Comparison of ENCODE assay signal across 10 cellular contexts in genomic region chr2:189393440-189394111, GRCh38. TPM values are rescaled to one million over a fixed set of nuclear protein-coding genes. Genes with fewer than 3 reads are reported as not detected.
DNase-seq lines count a peak whose midpoint lies in the region; ATAC-seq and TF ChIP-seq lines count a peak whose summit lies in the region.
"Had no signal": no experiment of that assay in that cellular context is flagged by ENCODE, and none has a peak within 500 bp of the region (broad histone marks: within the 10 kb centered on the region; RNA-seq: fewer than 3 reads in every experiment).

No MANE protein-coding gene starts in this region.

- BruUV-seq in Panc1 (replicated peaks; lab: Mats Ljungman, UMichigan) = no TSS peak

- peaks cover 11% of the 10 kb centered on the region for H3K36me3 Mint-ChIP-seq in osteocyte (ENCODE audit: unreplicated experiment)
- H3K36me3 Mint-ChIP-seq: activated naive CD4-positive, alpha-beta T cell treated with anti-CD3 and anti-CD28 coated beads, Interleukin-2, amount 50 U/mL, for 24 hours had no signal

- no peak for TF ChIP-seq EP300 in esophagus muscularis mucosa (IDR thresholded peaks at IDR 0.05)

- in situ Hi-C loops in Panc1 (cut with HindIII; ENCODE audit: low pct_unique_long_range_greater_than_20kb, low sequenced_read_pairs) = no loop called here
- in situ Hi-C loops in G401 (cut with HindIII; ENCODE audit: low sequenced_read_pairs) = no loop called here

- peak; percentile 83 for ATAC-seq in Panc1

- H3K4me3 Mint-ChIP-seq in osteocyte (ENCODE audit: unreplicated experiment) = no peak overlapping the region
- H3K4me3 Mint-ChIP-seq: activated naive CD4-positive, alpha-beta T cell treated with anti-CD3 and anti-CD28 coated beads, Interleukin-2, amount 50 U/mL, for 24 hours had no signal

- H3K9me3 ChIP-seq in Panc1 (ENCODE audit: control insufficient read depth, insufficient read depth, low read depth, low read length) = no peaks in the 10 kb centered on the region
- H3K9me3 ChIP-seq in esophagus muscularis mucosa = peaks cover 0 to 3% (median 0%) of the 10 kb centered on the region in 4 donors

- H3K4me1 ChIP-seq in Panc1 (ENCODE audit: control insufficient read depth, insufficient read depth, low read length) (no peaks in the 10 kb centered on the region; the same call in 1 of the 2 replicates), esophagus muscularis mucosa (peaks cover 0 to 20% (median 5%) of the 10 kb centered on the region in 4 donors)

- H3K4me3 ChIP-seq in Panc1 (ENCODE audit: low read depth in 2 of 2, low read length in 2 of 2) (no peak overlapping the region), esophagus muscularis mucosa (no peak overlapping the region)

- H3K27ac Mint-ChIP-seq in osteocyte (ENCODE audit: unreplicated experiment) = peak overlapping the region; percentile 93
- H3K27ac Mint-ChIP-seq: activated naive CD4-positive, alpha-beta T cell treated with anti-CD3 and anti-CD28 coated beads, Interleukin-2, amount 50 U/mL, for 24 hours had no signal

- CTCF ChIA-PET in Panc1 (lab: Charles Lee) = no interaction called here

- no peaks in the 10 kb centered on the region for H3K27me3 ChIP-seq in Panc1 (ENCODE audit: control insufficient read depth, insufficient read depth, low read length)
- H3K27me3 ChIP-seq in esophagus muscularis mucosa = no peaks in the 10 kb centered on the region

- peak; percentile 75 for DNase-seq in COLO829 (ENCODE audit: low spot score)
- DNase-seq in Panc1 (ENCODE audit: low read depth, low spot score) = no peak
- DNase-seq in esophagus muscularis mucosa (ENCODE audit: extremely low spot score) = no peak
- DNase-seq in osteocyte (ENCODE audit: extremely low spot score, unreplicated experiment) = no peak
- no peak for DNase-seq in activated CD8-positive, alpha-beta memory T cell treated with anti-CD3 and anti-CD28 coated beads, Interleukin-2, amount 50 U/mL, for 4 hours
- no peak for DNase-seq in globus pallidus (ENCODE audit: low spot score)
- DNase-seq in RPMI8226 = no peak
- no peak for DNase-seq in G401 (ENCODE audit: low spot score)
- DNase-seq: DMS153 had no signal

- H3K36me3 ChIP-seq in Panc1 (ENCODE audit: control insufficient read depth, insufficient read depth, low read length) (no peaks in the 10 kb centered on the region), esophagus muscularis mucosa (no peaks in the 10 kb centered on the region)

- POLR2A ChIA-PET in Panc1 (lab: Charles Lee) = no interaction called here

- no peak for TF ChIP-seq CTCF in Panc1 (IDR thresholded peaks at IDR 0.05)
- TF ChIP-seq CTCF in esophagus muscularis mucosa (IDR thresholded peaks at IDR 0.05) = no peak
- no peak for TF ChIP-seq CTCF in osteocyte (IDR thresholded peaks at IDR 0.05)

- peaks cover 29% of the 10 kb centered on the region for H3K4me1 Mint-ChIP-seq in osteocyte (ENCODE audit: unreplicated experiment)
- H3K4me1 Mint-ChIP-seq: activated naive CD4-positive, alpha-beta T cell treated with anti-CD3 and anti-CD28 coated beads, Interleukin-2, amount 50 U/mL, for 24 hours had no signal

- no peaks in the 10 kb centered on the region for H3K27me3 Mint-ChIP-seq in osteocyte (ENCODE audit: unreplicated experiment)
- H3K27me3 Mint-ChIP-seq: activated naive CD4-positive, alpha-beta T cell treated with anti-CD3 and anti-CD28 coated beads, Interleukin-2, amount 50 U/mL, for 24 hours had no signal

- 42% methylated on average over 2 of the region's 2 CpGs for WGBS in esophagus muscularis mucosa

- TF ChIP-seq POLR2A in esophagus muscularis mucosa (IDR thresholded peaks at IDR 0.05; ENCODE audit: low read depth) = no peak

- intact Hi-C loops in Panc1 (cut with micrococcal nuclease; ENCODE audit: unreplicated experiment) = no loop called here
- intact Hi-C loops in esophagus muscularis mucosa (cut with DNase I) = no loop called here

- H3K9me3 Mint-ChIP-seq in osteocyte (ENCODE audit: unreplicated experiment) = peaks cover 17% of the 10 kb centered on the region

- H3K27ac ChIP-seq in Panc1 (ENCODE audit: low read length) (no peak overlapping the region), esophagus muscularis mucosa (replicated peaks in 1 of 4) (peak overlapping the region; percentile 38 to 75 (median 52))

RNA-seq across cellular contexts. Expression of gene WDR75, which starts 47.7 kb away (rescaled TPM):
- 58.3 TPM for total RNA-seq in Panc1 (2021; ENCODE audit: unreplicated experiment)
- 27.0 TPM for polyA plus RNA-seq in Panc1 (2012; ENCODE audit: insufficient read length)
- 10 to 100 TPM; 18.7 to 35.3 (median 24.7) TPM for total RNA-seq in esophagus muscularis mucosa
- total RNA-seq in osteocyte = 38.8 and 41.0 TPM in 2 replicates
- 77.2 and 107 TPM in 2 replicates for total RNA-seq in G401 (2014; rRNA removed; shearing (Covaris generic))
